In the genomic region with DNA sequence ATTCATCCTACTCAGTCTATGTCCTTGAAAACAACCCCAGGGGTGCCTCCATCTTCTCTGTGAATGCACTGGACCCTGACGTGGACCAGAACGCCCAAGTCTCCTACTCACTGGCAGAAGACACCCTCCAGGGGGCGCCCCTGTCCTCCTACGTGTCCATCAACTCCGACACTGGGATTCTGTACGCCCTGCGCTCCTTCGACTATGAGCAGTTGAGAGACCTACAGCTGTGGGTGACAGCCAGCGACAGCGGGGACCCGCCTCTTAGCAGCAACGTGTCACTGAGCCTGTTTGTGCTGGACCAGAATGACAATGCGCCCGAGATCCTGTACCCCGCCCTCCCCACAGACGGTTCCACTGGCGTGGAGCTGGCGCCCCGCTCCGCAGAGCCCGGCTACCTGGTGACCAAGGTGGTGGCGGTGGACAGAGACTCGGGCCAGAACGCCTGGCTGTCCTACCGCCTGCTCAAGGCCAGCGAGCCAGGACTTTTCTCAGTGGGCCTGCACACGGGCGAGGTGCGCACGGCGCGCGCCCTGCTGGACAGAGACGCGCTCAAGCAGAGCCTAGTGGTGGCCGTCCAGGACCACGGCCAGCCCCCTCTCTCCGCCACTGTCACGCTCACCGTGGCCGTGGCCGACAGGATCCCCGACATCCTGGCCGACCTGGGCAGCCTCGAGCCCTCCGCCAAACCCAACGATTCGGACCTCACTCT, we compare ENCODE assay signal across 2 cellular contexts. TPM values are rescaled to one million over a fixed set of nuclear protein-coding genes. Genes with fewer than 3 reads are reported as not detected.
"Had no signal": no experiment of that assay in that cellular context is flagged by ENCODE, and none has a peak within 500 bp of the region (broad histone marks: within the 10 kb centered on the region; RNA-seq: fewer than 3 reads in every experiment).

No MANE protein-coding gene starts in this region.

RNA-seq across cellular contexts. Expression of gene PCDHGB3, which starts 5.6 kb away (rescaled TPM):
- polyA plus RNA-seq: neural cell had no signal

RNA-seq across cellular contexts. Expression of gene PCDHGA7, which starts 6.9 kb away (rescaled TPM):
- polyA plus RNA-seq: naive thymus-derived CD8-positive, alpha-beta T cell; neural cell had no signal

RNA-seq across cellular contexts. Expression of gene PCDHGA5, which starts 11.6 kb away (rescaled TPM):
- polyA plus RNA-seq: naive thymus-derived CD8-positive, alpha-beta T cell had no signal
